ENCODE assay signal across 23 cellular contexts in genomic region chr7:101598981-101599681, GRCh38. TPM values are rescaled to one million over a fixed set of nuclear protein-coding genes. Genes with fewer than 3 reads are reported as not detected.
DNase-seq lines count a peak whose midpoint lies in the region; ATAC-seq, FAIRE-seq and TF ChIP-seq lines count a peak whose summit lies in the region.
"Had no signal": no experiment of that assay in that cellular context is flagged by ENCODE, and none has a peak within 500 bp of the region (broad histone marks: within the 10 kb centered on the region; RNA-seq: fewer than 3 reads in every experiment).

No MANE protein-coding gene starts in this region.

- H3K36me3 ChIP-seq in Caco-2 (ENCODE audit: control insufficient read depth, insufficient read depth, low read length) (no peaks in the 10 kb centered on the region), mesenchymal stem cell (ENCODE audit: control insufficient read depth in 1 of 2, insufficient read depth in 2 of 2, low read depth in 1 of 2, low read length in 2 of 2) (no peaks in the 10 kb centered on the region), smooth muscle cell (ENCODE audit: low read depth) (no peaks in the 10 kb centered on the region)
- H3K36me3 ChIP-seq: lower lobe of right lung had no signal

- H2AFZ ChIP-seq in mesenchymal stem cell (ENCODE audit: low read depth, low read length) (no peak overlapping the region), smooth muscle cell (ENCODE audit: low read depth) (no peak overlapping the region)

- no peaks in the 10 kb centered on the region for H3F3A ChIP-seq in smooth muscle cell (ENCODE audit: low read depth)

- FAIRE-seq in GM12892 (lab: Jason Lieb, UNC) = no peak
- FAIRE-seq: HTR-8/SVneo had no signal

- H3K9ac ChIP-seq in mesenchymal stem cell (ENCODE audit: low read length) (no peak overlapping the region), smooth muscle cell (ENCODE audit: low read depth) (no peak overlapping the region)

- no peak overlapping the region for H3K4me3 Mint-ChIP-seq in Caco-2 (ENCODE audit: unreplicated experiment)
- no peak overlapping the region for H3K4me3 Mint-ChIP-seq in chondrocyte (ENCODE audit: unreplicated experiment)
- H3K4me3 Mint-ChIP-seq: activated CD4-positive, alpha-beta memory T cell treated with anti-CD3 and anti-CD28 coated beads for 36 hours; CD4-positive, alpha-beta memory T cell; natural killer cell treated with Interleukin-12 subunit alpha and Interleukin-12 subunit beta and Interleukin-15 and Interleukin-18, amount 100 ng/mL, for 72 hours; T-helper 1 cell treated with Interleukin-12 subunit alpha and Interleukin-12 subunit beta and Interleukin-4 antibody, amounts not matched to agents 30 μg/mL and 1 μg/mL, for 36 hours had no signal

- no peak for TF ChIP-seq CTCF in Caco-2 (IDR thresholded peaks at IDR 0.05; ENCODE audit: insufficient read depth in 1 of 2, low read depth in 1 of 2, low read length in 1 of 2, severe bottlenecking in 1 of 2, unreplicated experiment in 1 of 2)
- TF ChIP-seq CTCF in chondrocyte (IDR thresholded peaks at IDR 0.05) = peak; percentile 18
- TF ChIP-seq CTCF in smooth muscle cell (IDR thresholded peaks at IDR 0.05; ENCODE audit: borderline replicate concordance, insufficient read depth, poor library complexity, severe bottlenecking) = no peak

- peak; percentile 52 to 59 for DNase-seq in Caco-2
- DNase-seq in chondrocyte (ENCODE audit: low spot score) = peak; percentile 88
- DNase-seq in mesenchymal stem cell = no peak
- DNase-seq in smooth muscle cell (lab: John Stamatoyannopoulos, UW; ENCODE audit: unreplicated experiment) = no peak
- DNase-seq in NCI-H510A (lab: John Stamatoyannopoulos, UW) = no peak
- DNase-seq in GM12892 (ENCODE audit: insufficient read length) = no peak
- no peak for DNase-seq in activated CD4-positive, CD25-positive, alpha-beta regulatory T cell treated with anti-CD3 and anti-CD28 coated beads, Interleukin-2, amount 50 U/mL, for 72 hours
- DNase-seq: activated CD4-positive, alpha-beta memory T cell treated with anti-CD3 and anti-CD28 coated beads for 36 hours; CD4-positive, alpha-beta memory T cell; DMS79; Kasumi-1; NCI-H2227 treated with DMSO at 0.1 percent for 48 hours; SIG-M5; stimulated activated CD4-positive, alpha-beta T cell treated with anti-CD3 and anti-CD28 coated beads, Interleukin-4, amount 100 ng/mL, for 1 hour had no signal

- no peak overlapping the region for H2BK120ac ChIP-seq in mesenchymal stem cell (ENCODE audit: low read depth, low read length)

- H3K27me3 ChIP-seq in Caco-2 (replicated peaks; ENCODE audit: control insufficient read depth, insufficient read depth, low read length) (no peaks in the 10 kb centered on the region), mesenchymal stem cell (ENCODE audit: control insufficient read depth in 1 of 2, insufficient read depth in 1 of 2, low read length in 2 of 2) (peaks cover 23 to 65% of the 10 kb centered on the region in 2 experiments), smooth muscle cell (ENCODE audit: low read depth) (no peaks in the 10 kb centered on the region)

- peaks cover 7% of the 10 kb centered on the region for H3K36me3 Mint-ChIP-seq in Caco-2 (ENCODE audit: insufficient read depth, unreplicated experiment)
- H3K36me3 Mint-ChIP-seq in chondrocyte (ENCODE audit: low read depth) = no peaks in the 10 kb centered on the region
- H3K36me3 Mint-ChIP-seq: activated CD4-positive, alpha-beta memory T cell treated with anti-CD3 and anti-CD28 coated beads for 36 hours; CD4-positive, alpha-beta memory T cell; natural killer cell treated with Interleukin-12 subunit alpha and Interleukin-12 subunit beta and Interleukin-15 and Interleukin-18, amount 100 ng/mL, for 72 hours had no signal

- H3K27ac Mint-ChIP-seq in Caco-2 (ENCODE audit: unreplicated experiment) (peak overlapping the region; percentile 53), chondrocyte (ENCODE audit: unreplicated experiment) (no peak overlapping the region)
- H3K27ac Mint-ChIP-seq: activated CD4-positive, alpha-beta memory T cell treated with anti-CD3 and anti-CD28 coated beads for 36 hours; CD4-positive, alpha-beta memory T cell; natural killer cell treated with Interleukin-12 subunit alpha and Interleukin-12 subunit beta and Interleukin-15 and Interleukin-18, amount 100 ng/mL, for 72 hours; T-helper 1 cell treated with Interleukin-12 subunit alpha and Interleukin-12 subunit beta and Interleukin-4 antibody, amounts not matched to agents 30 μg/mL and 1 μg/mL, for 36 hours had no signal

- no peak overlapping the region for H2BK12ac ChIP-seq in mesenchymal stem cell (ENCODE audit: low read length in 2 of 2)

- H3K18ac ChIP-seq in mesenchymal stem cell (ENCODE audit: low read depth in 1 of 2, low read length in 2 of 2) = no peak overlapping the region

- CTCF ChIA-PET in Caco-2 (lab: Charles Lee) = interaction anchor here (0.6 to 1.0 kb wide), 2 partner anchors 104 to 861 kb away, joined by 3 to 4 read pairs; no protein-coding TSS in a partner anchor

- no peak overlapping the region for H3K4ac ChIP-seq in mesenchymal stem cell (ENCODE audit: low read depth in 1 of 2, low read length in 2 of 2)

- H3K4me3 ChIP-seq in Caco-2 (ENCODE audit: low read depth, low read length) = no peak overlapping the region
- no peak overlapping the region for H3K4me3 ChIP-seq in mesenchymal stem cell (ENCODE audit: insufficient read depth in 1 of 2, low read depth in 1 of 2, low read length in 2 of 2)
- no peak overlapping the region for H3K4me3 ChIP-seq in smooth muscle cell
- H3K4me3 ChIP-seq: lower lobe of right lung, skin epidermis had no signal

- no peak overlapping the region for H3K14ac ChIP-seq in mesenchymal stem cell (ENCODE audit: low read length in 2 of 2)

- H3K23ac ChIP-seq in mesenchymal stem cell (ENCODE audit: low read length in 2 of 2) = no peak overlapping the region

- peaks cover 6% of the 10 kb centered on the region; the same call in 1 of the 2 replicates for H3K9me3 ChIP-seq in Caco-2
- H3K9me3 ChIP-seq in mesenchymal stem cell (ENCODE audit: control insufficient read depth, low read length) = no peaks in the 10 kb centered on the region
- no peaks in the 10 kb centered on the region for H3K9me3 ChIP-seq in smooth muscle cell (replicated peaks; ENCODE audit: low read depth)
- H3K9me3 ChIP-seq: lower lobe of right lung had no signal

- no peak overlapping the region for H4K8ac ChIP-seq in mesenchymal stem cell (ENCODE audit: low read length)

- BruUV-seq in Caco-2 (replicated peaks; lab: Mats Ljungman, UMichigan) = no TSS peak

- peaks cover 43% of the 10 kb centered on the region for H3K4me1 ChIP-seq in Caco-2
- peaks cover 14% of the 10 kb centered on the region for H3K4me1 ChIP-seq in mesenchymal stem cell (ENCODE audit: control insufficient read depth, insufficient read depth, low read depth, low read length)
- peaks cover 6% of the 10 kb centered on the region for H3K4me1 ChIP-seq in smooth muscle cell (ENCODE audit: low read depth)

- POLR2A ChIA-PET in Caco-2 (lab: Charles Lee) = no interaction called here

- H3K9me3 Mint-ChIP-seq in Caco-2 (ENCODE audit: unreplicated experiment) = no peaks in the 10 kb centered on the region
- H3K9me3 Mint-ChIP-seq in chondrocyte (ENCODE audit: low read depth) = no peaks in the 10 kb centered on the region
- H3K9me3 Mint-ChIP-seq: activated CD4-positive, alpha-beta memory T cell treated with anti-CD3 and anti-CD28 coated beads for 36 hours; natural killer cell treated with Interleukin-12 subunit alpha and Interleukin-12 subunit beta and Interleukin-15 and Interleukin-18, amount 100 ng/mL, for 72 hours; T-helper 1 cell treated with Interleukin-12 subunit alpha and Interleukin-12 subunit beta and Interleukin-4 antibody, amounts not matched to agents 30 μg/mL and 1 μg/mL, for 36 hours had no signal

- no peak for TF ChIP-seq POLR2A in GM12892 (IDR thresholded peaks at IDR 0.05; ENCODE audit: low read depth, low read length)

- H3K27me3 Mint-ChIP-seq in Caco-2 (ENCODE audit: insufficient read depth, unreplicated experiment) (no peaks in the 10 kb centered on the region), chondrocyte (ENCODE audit: low read depth) (peaks cover 9% of the 10 kb centered on the region)
- H3K27me3 Mint-ChIP-seq: activated CD4-positive, alpha-beta memory T cell treated with anti-CD3 and anti-CD28 coated beads for 36 hours; natural killer cell treated with Interleukin-12 subunit alpha and Interleukin-12 subunit beta and Interleukin-15 and Interleukin-18, amount 100 ng/mL, for 72 hours had no signal

- ATAC-seq in GM21515 (IDR thresholded peaks at IDR 0.05; ENCODE audit: unreplicated experiment) = no peak
- ATAC-seq: natural killer cell treated with Interleukin-12 subunit alpha and Interleukin-12 subunit beta and Interleukin-15 and Interleukin-18, amount 100 ng/mL, for 72 hours had no signal

- peak overlapping the region; percentile 49 for H2BK15ac ChIP-seq in mesenchymal stem cell (ENCODE audit: low read depth, poor library complexity, severe bottlenecking)

- H4K91ac ChIP-seq in mesenchymal stem cell (ENCODE audit: low read length) = no peak overlapping the region

- no peak overlapping the region for H3K27ac ChIP-seq in mesenchymal stem cell (ENCODE audit: low read length, poor library complexity, severe bottlenecking)
- H3K27ac ChIP-seq in smooth muscle cell (ENCODE audit: low read depth) = peak overlapping the region; percentile 38
- H3K27ac ChIP-seq: lower lobe of right lung, skin epidermis, VCaP had no signal

- 87% methylated on average over 15 of the region's 15 CpGs for WGBS in mesenchymal stem cell
- 90% methylated on average over 15 of the region's 15 CpGs for WGBS in smooth muscle cell (ENCODE audit: low lambda C conversion rate)

- H3K79me1 ChIP-seq in mesenchymal stem cell (replicated peaks; ENCODE audit: low read length, poor library complexity, severe bottlenecking) = no peaks in the 10 kb centered on the region

- H3K79me2 ChIP-seq in smooth muscle cell (ENCODE audit: low read depth) = no peaks in the 10 kb centered on the region

- no peaks in the 10 kb centered on the region for H4K20me1 ChIP-seq in smooth muscle cell (ENCODE audit: low read depth)

- intact Hi-C loops in Caco-2 (cut with micrococcal nuclease; ENCODE audit: unreplicated experiment) = loop anchor here (2.0 kb wide), 1 partner anchor 14 kb away; no protein-coding TSS in a partner anchor

- peaks cover 13% of the 10 kb centered on the region for H3K4me1 Mint-ChIP-seq in Caco-2 (ENCODE audit: low read depth, unreplicated experiment)
- H3K4me1 Mint-ChIP-seq in chondrocyte (ENCODE audit: low read depth) = peaks cover 14% of the 10 kb centered on the region

- no peak overlapping the region for H2AK5ac ChIP-seq in mesenchymal stem cell (ENCODE audit: low read length, severe bottlenecking)

- H2BK5ac ChIP-seq in mesenchymal stem cell (ENCODE audit: low read depth, low read length, poor library complexity, severe bottlenecking) = no peak overlapping the region

- H3K4me2 ChIP-seq in mesenchymal stem cell (ENCODE audit: low read length, poor library complexity, severe bottlenecking) = no peak overlapping the region
- H3K4me2 ChIP-seq in smooth muscle cell = no peak overlapping the region

RNA-seq across cellular contexts. Expression of gene MYL10, which starts 30.0 kb away (rescaled TPM):
- total RNA-seq in Caco-2 (2022) (not detected in 2 replicates), chondrocyte (3.4 to 5.1 TPM (median 4.7 TPM) in 3 replicates), smooth muscle cell (5.3 and 14.3 TPM in 2 replicates)
- not detected for polyA plus RNA-seq in mesenchymal stem cell (2013, experiment 1 of 2)
- not detected for polyA plus RNA-seq in mesenchymal stem cell (2013, experiment 2 of 2)
- 19.0 and 32.7 TPM in 2 replicates for polyA plus RNA-seq in smooth muscle cell
- not detected for polyA plus RNA-seq in GM12892 (2012; ENCODE audit: missing spikeins)
- total RNA-seq: activated CD4-positive, alpha-beta memory T cell treated with anti-CD3 and anti-CD28 coated beads for 36 hours; CD4-positive, alpha-beta memory T cell; esophagus mucosa; lower lobe of right lung; natural killer cell treated with Interleukin-12 subunit alpha and Interleukin-12 subunit beta and Interleukin-15 and Interleukin-18, amount 100 ng/mL, for 72 hours; posterior vena cava had no signal
- polyA plus RNA-seq: CD4-positive, alpha-beta memory T cell had no signal

Comparison
In these comparisons a context has a peak if more than half of its experiments do, and no peak if none do; other contexts are left out.
1. DNase-seq: peak in Caco-2 (2 of 2) and chondrocyte (single experiment); none in mesenchymal stem cell (single experiment), smooth muscle cell (single experiment), NCI-H510A (single experiment), GM12892 (single experiment) and activated CD4-positive, CD25-positive, alpha-beta regulatory T cell treated with anti-CD3 and anti-CD28 coated beads, Interleukin-2, amount 50 U/mL, for 72 hours (single experiment).